Comparison of ENCODE assay signal across 1 cellular context in the genomic region with DNA sequence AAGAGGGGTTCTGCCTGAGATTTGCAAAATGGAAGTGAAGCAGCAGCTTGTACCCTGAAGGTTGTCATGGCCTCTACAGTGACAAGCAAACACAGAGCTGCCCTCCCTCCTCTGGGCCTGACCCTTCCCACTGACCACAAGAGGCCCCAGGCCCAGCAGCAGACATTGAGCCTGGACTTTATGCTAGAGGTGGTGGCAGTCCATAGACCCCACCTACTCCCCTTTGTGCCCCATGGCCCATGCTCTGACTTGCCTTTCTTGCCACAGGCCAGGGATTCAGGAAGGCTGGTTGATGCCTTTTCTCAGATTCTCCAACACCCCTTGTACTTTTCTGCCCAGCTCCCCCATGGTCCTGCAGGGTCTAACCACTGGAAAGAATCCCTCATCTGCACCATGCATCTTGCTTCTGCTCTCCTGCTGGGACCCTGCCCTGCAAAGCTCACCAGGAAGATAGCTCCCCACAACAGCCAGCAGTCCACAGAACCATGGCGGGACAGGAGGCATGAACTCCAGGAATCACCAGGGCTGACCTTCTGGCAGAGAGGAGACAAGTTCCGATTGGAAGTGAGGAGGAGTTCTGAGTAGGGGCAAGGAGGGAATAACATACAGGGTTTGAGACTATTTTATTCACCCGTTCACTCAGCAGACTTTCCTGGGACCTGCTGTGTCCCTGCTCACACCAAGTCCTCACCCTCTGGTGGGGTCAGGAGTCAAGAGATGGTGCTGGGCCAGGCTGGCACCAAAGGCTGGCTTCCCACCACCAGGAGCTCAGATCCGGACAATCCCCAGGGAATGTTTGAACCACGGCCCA.
A peak's percentile ranks its signal among the peaks of the same experiment; 100 is the strongest.
TF ChIP-seq lines count a peak whose summit lies in the region.

No MANE protein-coding gene starts in this region.

TF ChIP-seq in HepG2, 621 proteins besides CTCF, POLR2A, EP300 and RAD21 (continued from another document):
- TF ChIP-seq ZFYVE20 (CRISPR knock-in tag; IDR thresholded peaks at IDR 0.05; ENCODE audit: borderline replicate concordance, low read depth) (no peak), HDAC2 (CRISPR knock-in tag; IDR thresholded peaks at IDR 0.05) (no peak), ZNF564 (CRISPR knock-in tag; IDR thresholded peaks at IDR 0.05) (no peak), MEF2D (CRISPR knock-in tag; IDR thresholded peaks at IDR 0.05) (no peak), TCF12 (IDR thresholded peaks at IDR 0.05) (no peak), TCF12 (CRISPR knock-in tag; IDR thresholded peaks at IDR 0.05) (no peak), ZNF333 (CRISPR knock-in tag; IDR thresholded peaks at IDR 0.05; ENCODE audit: borderline replicate concordance) (no peak), ZNF788 (CRISPR knock-in tag; IDR thresholded peaks at IDR 0.05; ENCODE audit: borderline replicate concordance) (no peak), GTF2F1 (IDR thresholded peaks at IDR 0.05; ENCODE audit: low read length) (no peak)
- TF ChIP-seq, protein P1, sequence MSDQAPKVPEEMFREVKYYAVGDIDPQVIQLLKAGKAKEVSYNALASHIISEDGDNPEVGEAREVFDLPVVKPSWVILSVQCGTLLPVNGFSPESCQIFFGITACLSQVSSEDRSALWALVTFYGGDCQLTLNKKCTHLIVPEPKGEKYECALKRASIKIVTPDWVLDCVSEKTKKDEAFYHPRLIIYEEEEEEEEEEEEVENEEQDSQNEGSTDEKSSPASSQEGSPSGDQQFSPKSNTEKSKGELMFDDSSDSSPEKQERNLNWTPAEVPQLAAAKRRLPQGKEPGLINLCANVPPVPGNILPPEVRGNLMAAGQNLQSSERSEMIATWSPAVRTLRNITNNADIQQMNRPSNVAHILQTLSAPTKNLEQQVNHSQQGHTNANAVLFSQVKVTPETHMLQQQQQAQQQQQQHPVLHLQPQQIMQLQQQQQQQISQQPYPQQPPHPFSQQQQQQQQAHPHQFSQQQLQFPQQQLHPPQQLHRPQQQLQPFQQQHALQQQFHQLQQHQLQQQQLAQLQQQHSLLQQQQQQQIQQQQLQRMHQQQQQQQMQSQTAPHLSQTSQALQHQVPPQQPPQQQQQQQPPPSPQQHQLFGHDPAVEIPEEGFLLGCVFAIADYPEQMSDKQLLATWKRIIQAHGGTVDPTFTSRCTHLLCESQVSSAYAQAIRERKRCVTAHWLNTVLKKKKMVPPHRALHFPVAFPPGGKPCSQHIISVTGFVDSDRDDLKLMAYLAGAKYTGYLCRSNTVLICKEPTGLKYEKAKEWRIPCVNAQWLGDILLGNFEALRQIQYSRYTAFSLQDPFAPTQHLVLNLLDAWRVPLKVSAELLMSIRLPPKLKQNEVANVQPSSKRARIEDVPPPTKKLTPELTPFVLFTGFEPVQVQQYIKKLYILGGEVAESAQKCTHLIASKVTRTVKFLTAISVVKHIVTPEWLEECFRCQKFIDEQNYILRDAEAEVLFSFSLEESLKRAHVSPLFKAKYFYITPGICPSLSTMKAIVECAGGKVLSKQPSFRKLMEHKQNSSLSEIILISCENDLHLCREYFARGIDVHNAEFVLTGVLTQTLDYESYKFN (CRISPR knock-in tag; conservative IDR thresholded peaks at IDR 0.05), result peak; percentile 48
- TF ChIP-seq, protein P2, sequence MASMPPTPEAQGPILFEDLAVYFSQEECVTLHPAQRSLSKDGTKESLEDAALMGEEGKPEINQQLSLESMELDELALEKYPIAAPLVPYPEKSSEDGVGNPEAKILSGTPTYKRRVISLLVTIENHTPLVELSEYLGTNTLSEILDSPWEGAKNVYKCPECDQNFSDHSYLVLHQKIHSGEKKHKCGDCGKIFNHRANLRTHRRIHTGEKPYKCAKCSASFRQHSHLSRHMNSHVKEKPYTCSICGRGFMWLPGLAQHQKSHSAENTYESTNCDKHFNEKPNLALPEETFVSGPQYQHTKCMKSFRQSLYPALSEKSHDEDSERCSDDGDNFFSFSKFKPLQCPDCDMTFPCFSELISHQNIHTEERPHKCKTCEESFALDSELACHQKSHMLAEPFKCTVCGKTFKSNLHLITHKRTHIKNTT (CRISPR knock-in tag; IDR thresholded peaks at IDR 0.05), result no peak
- TF ChIP-seq, protein P3, sequence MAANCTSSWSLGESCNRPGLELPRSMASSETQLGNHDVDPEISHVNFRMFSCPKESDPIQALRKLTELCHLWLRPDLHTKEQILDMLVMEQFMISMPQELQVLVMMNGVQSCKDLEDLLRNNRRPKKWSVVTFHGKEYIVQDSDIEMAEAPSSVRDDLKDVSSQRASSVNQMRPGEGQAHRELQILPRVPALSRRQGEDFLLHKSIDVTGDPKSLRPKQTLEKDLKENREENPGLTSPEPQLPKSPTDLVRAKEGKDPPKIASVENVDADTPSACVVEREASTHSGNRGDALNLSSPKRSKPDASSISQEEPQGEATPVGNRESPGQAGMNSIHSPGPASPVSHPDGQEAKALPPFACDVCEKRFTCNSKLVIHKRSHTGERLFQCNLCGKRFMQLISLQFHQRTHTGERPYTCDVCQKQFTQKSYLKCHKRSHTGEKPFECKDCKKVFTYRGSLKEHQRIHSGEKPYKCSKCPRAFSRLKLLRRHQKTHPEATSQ (CRISPR knock-in tag; IDR thresholded peaks at IDR 0.05; ENCODE audit: borderline replicate concordance), result no peak
- TF ChIP-seq, protein P4, sequence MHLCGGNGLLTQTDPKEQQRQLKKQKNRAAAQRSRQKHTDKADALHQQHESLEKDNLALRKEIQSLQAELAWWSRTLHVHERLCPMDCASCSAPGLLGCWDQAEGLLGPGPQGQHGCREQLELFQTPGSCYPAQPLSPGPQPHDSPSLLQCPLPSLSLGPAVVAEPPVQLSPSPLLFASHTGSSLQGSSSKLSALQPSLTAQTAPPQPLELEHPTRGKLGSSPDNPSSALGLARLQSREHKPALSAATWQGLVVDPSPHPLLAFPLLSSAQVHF (CRISPR knock-in tag; IDR thresholded peaks at IDR 0.05), result no peak
- TF ChIP-seq, protein P5, sequence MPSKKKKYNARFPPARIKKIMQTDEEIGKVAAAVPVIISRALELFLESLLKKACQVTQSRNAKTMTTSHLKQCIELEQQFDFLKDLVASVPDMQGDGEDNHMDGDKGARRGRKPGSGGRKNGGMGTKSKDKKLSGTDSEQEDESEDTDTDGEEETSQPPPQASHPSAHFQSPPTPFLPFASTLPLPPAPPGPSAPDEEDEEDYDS (CRISPR knock-in tag; IDR thresholded peaks at IDR 0.05), result no peak
- TF ChIP-seq, protein P6, sequence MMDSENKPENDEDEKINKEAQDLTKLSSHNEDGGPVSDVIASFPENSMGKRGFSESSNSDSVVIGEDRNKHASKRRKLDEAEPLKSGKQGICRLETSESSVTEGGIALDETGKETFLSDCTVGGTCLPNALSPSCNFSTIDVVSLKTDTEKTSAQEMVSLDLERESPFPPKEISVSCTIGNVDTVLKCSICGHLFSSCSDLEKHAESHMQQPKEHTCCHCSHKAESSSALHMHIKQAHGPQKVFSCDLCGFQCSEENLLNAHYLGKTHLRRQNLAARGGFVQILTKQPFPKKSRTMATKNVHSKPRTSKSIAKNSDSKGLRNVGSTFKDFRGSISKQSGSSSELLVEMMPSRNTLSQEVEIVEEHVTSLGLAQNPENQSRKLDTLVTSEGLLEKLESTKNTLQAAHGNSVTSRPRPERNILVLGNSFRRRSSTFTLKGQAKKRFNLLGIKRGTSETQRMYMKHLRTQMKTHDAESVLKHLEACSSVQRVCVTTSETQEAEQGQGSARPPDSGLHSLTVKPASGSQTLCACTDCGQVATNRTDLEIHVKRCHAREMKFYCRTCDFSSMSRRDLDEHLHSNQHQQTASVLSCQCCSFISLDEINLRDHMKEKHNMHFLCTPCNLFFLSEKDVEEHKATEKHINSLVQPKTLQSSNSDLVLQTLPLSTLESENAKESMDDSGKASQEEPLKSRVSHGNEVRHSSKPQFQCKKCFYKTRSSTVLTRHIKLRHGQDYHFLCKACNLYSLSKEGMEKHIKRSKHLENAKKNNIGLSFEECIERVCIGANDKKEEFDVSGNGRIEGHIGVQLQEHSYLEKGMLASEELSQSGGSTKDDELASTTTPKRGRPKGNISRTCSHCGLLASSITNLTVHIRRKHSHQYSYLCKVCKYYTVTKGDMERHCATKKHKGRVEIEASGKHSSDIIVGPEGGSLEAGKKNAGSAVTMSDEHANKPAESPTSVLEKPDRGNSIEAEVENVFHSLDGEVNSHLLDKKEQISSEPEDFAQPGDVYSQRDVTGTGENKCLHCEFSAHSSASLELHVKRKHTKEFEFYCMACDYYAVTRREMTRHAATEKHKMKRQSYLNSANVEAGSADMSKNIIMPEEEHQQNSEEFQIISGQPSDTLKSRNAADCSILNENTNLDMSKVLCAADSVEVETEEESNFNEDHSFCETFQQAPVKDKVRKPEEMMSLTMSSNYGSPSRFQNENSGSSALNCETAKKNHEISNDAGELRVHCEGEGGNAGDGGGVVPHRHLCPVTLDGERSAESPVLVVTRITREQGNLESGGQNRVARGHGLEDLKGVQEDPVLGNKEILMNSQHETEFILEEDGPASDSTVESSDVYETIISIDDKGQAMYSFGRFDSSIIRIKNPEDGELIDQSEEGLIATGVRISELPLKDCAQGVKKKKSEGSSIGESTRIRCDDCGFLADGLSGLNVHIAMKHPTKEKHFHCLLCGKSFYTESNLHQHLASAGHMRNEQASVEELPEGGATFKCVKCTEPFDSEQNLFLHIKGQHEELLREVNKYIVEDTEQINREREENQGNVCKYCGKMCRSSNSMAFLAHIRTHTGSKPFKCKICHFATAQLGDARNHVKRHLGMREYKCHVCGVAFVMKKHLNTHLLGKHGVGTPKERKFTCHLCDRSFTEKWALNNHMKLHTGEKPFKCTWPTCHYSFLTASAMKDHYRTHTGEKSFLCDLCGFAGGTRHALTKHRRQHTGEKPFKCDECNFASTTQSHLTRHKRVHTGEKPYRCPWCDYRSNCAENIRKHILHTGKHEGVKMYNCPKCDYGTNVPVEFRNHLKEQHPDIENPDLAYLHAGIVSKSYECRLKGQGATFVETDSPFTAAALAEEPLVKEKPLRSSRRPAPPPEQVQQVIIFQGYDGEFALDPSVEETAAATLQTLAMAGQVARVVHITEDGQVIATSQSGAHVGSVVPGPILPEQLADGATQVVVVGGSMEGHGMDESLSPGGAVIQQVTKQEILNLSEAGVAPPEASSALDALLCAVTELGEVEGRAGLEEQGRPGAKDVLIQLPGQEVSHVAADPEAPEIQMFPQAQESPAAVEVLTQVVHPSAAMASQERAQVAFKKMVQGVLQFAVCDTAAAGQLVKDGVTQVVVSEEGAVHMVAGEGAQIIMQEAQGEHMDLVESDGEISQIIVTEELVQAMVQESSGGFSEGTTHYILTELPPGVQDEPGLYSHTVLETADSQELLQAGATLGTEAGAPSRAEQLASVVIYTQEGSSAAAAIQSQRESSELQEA (CRISPR knock-in tag; IDR thresholded peaks at IDR 0.05; ENCODE audit: not compliant biosample characterization), result no peak
- TF ChIP-seq, protein P7, sequence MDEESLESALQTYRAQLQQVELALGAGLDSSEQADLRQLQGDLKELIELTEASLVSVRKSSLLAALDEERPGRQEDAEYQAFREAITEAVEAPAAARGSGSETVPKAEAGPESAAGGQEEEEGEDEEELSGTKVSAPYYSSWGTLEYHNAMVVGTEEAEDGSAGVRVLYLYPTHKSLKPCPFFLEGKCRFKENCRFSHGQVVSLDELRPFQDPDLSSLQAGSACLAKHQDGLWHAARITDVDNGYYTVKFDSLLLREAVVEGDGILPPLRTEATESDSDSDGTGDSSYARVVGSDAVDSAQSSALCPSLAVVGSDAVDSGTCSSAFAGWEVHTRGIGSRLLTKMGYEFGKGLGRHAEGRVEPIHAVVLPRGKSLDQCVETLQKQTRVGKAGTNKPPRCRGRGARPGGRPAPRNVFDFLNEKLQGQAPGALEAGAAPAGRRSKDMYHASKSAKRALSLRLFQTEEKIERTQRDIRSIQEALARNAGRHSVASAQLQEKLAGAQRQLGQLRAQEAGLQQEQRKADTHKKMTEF (CRISPR knock-in tag; IDR thresholded peaks at IDR 0.05), result no peak
TF ChIP-seq in HepG2: peak in this region for 13.
